Comparison of ENCODE assay signal across 10 cellular contexts in the genomic region with DNA sequence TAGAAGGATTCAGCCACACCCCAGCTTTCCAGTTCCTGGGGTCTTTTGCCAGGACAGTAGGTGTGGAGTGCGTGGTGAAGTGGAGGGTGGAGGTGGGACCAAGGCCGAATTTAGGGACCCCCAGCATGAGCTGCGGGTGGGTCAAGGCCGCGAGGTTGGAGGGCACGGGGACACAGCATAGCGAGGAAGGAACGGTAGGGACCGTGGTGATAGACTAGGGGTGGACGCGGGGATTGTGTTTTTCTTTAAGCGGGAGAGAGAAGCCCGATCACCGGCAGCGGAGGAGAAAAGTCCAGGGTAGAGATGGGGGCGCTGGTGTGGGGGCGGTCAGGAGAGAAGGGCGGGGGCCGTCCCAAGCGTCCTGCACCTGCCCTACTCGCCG. TPM values are rescaled to one million over a fixed set of nuclear protein-coding genes. Genes with fewer than 3 reads are reported as not detected.
DNase-seq lines count a peak whose midpoint lies in the region; ATAC-seq and TF ChIP-seq lines count a peak whose summit lies in the region.
"Had no signal": no experiment of that assay in that cellular context is flagged by ENCODE, and none has a peak within 500 bp of the region (broad histone marks: within the 10 kb centered on the region; RNA-seq: fewer than 3 reads in every experiment).

No MANE protein-coding gene starts in this region.

- peak; percentile 27 to 35 for ATAC-seq in activated T-cell treated with anti-CD3 and anti-CD28 coated beads, Interleukin-2, amount 50 U/mL, for 4 hours
- ATAC-seq in left lung = peak; percentile 39

- H3K36me3 Mint-ChIP-seq in activated T-cell treated with anti-CD3 and anti-CD28 coated beads, Interleukin-2, amount 50 U/mL, for 4 hours (ENCODE audit: insufficient read depth) = no peaks in the 10 kb centered on the region
- H3K36me3 Mint-ChIP-seq in brain = peaks cover 4% of the 10 kb centered on the region

- no peak overlapping the region for H3K27ac Mint-ChIP-seq in brain

- no peaks in the 10 kb centered on the region for H3K36me3 ChIP-seq in left lung
- no peaks in the 10 kb centered on the region for H3K36me3 ChIP-seq in suprapubic skin

- DNase-seq in activated T-cell treated with anti-CD3 and anti-CD28 coated beads, Interleukin-2, amount 50 U/mL, for 4 hours = no peak
- no peak for DNase-seq in activated T-cell treated with anti-CD3 and anti-CD28 coated beads, Interleukin-2, amount 50 U/mL, for 48 hours
- DNase-seq in left lung = no peak
- no peak for DNase-seq in suprapubic skin (ENCODE audit: low spot score in 2 of 2)
- DNase-seq in stimulated activated CD4-positive, alpha-beta T cell treated with anti-CD3 and anti-CD28 coated beads, Interleukin-1b, Interleukin-23, amount 100 ng/mL, for 48 hours = no peak
- DNase-seq in effector CD8-positive, alpha-beta T cell (lab: John Stamatoyannopoulos, UW) = no peak
- no peak for DNase-seq in OCI-M2 (lab: John Stamatoyannopoulos, UW; ENCODE audit: unreplicated experiment)
- DNase-seq: MM.1S, Right ventricle myocardium superior had no signal

- peaks cover 5% of the 10 kb centered on the region for H3K4me1 Mint-ChIP-seq in activated T-cell treated with anti-CD3 and anti-CD28 coated beads, Interleukin-2, amount 50 U/mL, for 4 hours (ENCODE audit: low read depth)
- H3K4me1 Mint-ChIP-seq in brain = peaks cover 6% of the 10 kb centered on the region

- peak overlapping the region; percentile 53 for H3K4me3 Mint-ChIP-seq in activated T-cell treated with anti-CD3 and anti-CD28 coated beads, Interleukin-2, amount 50 U/mL, for 4 hours
- H3K4me3 Mint-ChIP-seq in brain = peak overlapping the region; percentile 32 to 83 (median 77)

- H3K27ac ChIP-seq in left lung (no peak overlapping the region), suprapubic skin (no peak overlapping the region)

- no peaks in the 10 kb centered on the region for H3K9me3 Mint-ChIP-seq in activated T-cell treated with anti-CD3 and anti-CD28 coated beads, Interleukin-2, amount 50 U/mL, for 4 hours
- H3K9me3 Mint-ChIP-seq in brain = peaks cover 22 to 45% (median 28%) of the 10 kb centered on the region in 5 experiments

- TF ChIP-seq CTCF in brain (conservative IDR thresholded peaks at IDR 0.05) = no peak
- no peak for TF ChIP-seq CTCF in left lung (IDR thresholded peaks at IDR 0.05)
- no peak for TF ChIP-seq CTCF in suprapubic skin (IDR thresholded peaks at IDR 0.05)

- peaks cover 34 to 75% of the 10 kb centered on the region in 2 donors for H3K27me3 ChIP-seq in left lung
- H3K27me3 ChIP-seq in suprapubic skin = peaks cover 45% of the 10 kb centered on the region

- H3K9me3 ChIP-seq in left lung (no peaks in the 10 kb centered on the region), suprapubic skin (no peaks in the 10 kb centered on the region)

- 7% methylated on average over 20 of the region's 22 CpGs for WGBS in suprapubic skin

- H3K4me3 ChIP-seq in left lung (peak overlapping the region in 1 of 2 donors; percentile 21), suprapubic skin (peak overlapping the region; percentile 42)

- intact Hi-C loops in left lung (cut with DNase I) = no loop called here

- H3K4me1 ChIP-seq in left lung = peaks cover 3 to 8% of the 10 kb centered on the region in 2 donors
- peaks cover 12% of the 10 kb centered on the region for H3K4me1 ChIP-seq in suprapubic skin

- no peak for TF ChIP-seq POLR2A in suprapubic skin (IDR thresholded peaks at IDR 0.05)

- peaks cover 64% of the 10 kb centered on the region for H3K27me3 Mint-ChIP-seq in activated T-cell treated with anti-CD3 and anti-CD28 coated beads, Interleukin-2, amount 50 U/mL, for 4 hours (ENCODE audit: low read depth)
- H3K27me3 Mint-ChIP-seq in brain = peaks cover 70% of the 10 kb centered on the region

- no peak for TF ChIP-seq EP300 in suprapubic skin (IDR thresholded peaks at IDR 0.05)

RNA-seq across cellular contexts. Expression of a gene that starts 0.3 kb away (rescaled TPM):
- total RNA-seq in activated T-cell treated with anti-CD3 and anti-CD28 coated beads, Interleukin-2, amount 50 U/mL, for 4 hours = not detected
- not detected for polyA plus RNA-seq in brain (ENCODE audit: insufficient read depth, low read depth, low replicate concordance)
- under 1 TPM; 0.16 to 0.20 TPM for total RNA-seq in left lung
- 1 to 10 TPM in 3 of 4 donors, under 1 TPM in 1; 0.68 to 2.6 (median 2.1) TPM for total RNA-seq in suprapubic skin
- total RNA-seq: Right ventricle myocardium superior had no signal
